Comparison of ENCODE assay signal across 1 cellular context in genomic region chr2:120466704-120467054, GRCh38.
TF ChIP-seq lines count a peak whose summit lies in the region.

No MANE protein-coding gene starts in this region.

TF ChIP-seq in IMR-90, 13 proteins besides CTCF, POLR2A, EP300 and RAD21 (continued from another document):
- TF ChIP-seq ELK1 (IDR thresholded peaks at IDR 0.05; ENCODE audit: borderline replicate concordance, low read depth, low read length) (no peak), BHLHE40 (IDR thresholded peaks at IDR 0.05; ENCODE audit: low read depth, low read length) (no peak), FOS (IDR thresholded peaks at IDR 0.05; ENCODE audit: low read depth, low read length) (no peak), MXI1 (IDR thresholded peaks at IDR 0.05; ENCODE audit: borderline replicate concordance, low read depth, low read length) (no peak), SMC3 (IDR thresholded peaks at IDR 0.05; ENCODE audit: low read depth, low read length) (no peak), MAFK (IDR thresholded peaks at IDR 0.05; ENCODE audit: low read depth, low read length) (no peak), USF2 (IDR thresholded peaks at IDR 0.05; ENCODE audit: low read depth, low read length) (no peak), MAZ (IDR thresholded peaks at IDR 0.05; ENCODE audit: borderline replicate concordance, low read depth, low read length) (no peak), CEBPB (IDR thresholded peaks at IDR 0.05; ENCODE audit: low read depth, low read length) (no peak), CHD1 (IDR thresholded peaks at IDR 0.05; ENCODE audit: low read depth, low read length) (no peak)
TF ChIP-seq in IMR-90: peak in this region for 0.
